Comparison of ENCODE assay signal across 8 cellular contexts in the genomic region with DNA sequence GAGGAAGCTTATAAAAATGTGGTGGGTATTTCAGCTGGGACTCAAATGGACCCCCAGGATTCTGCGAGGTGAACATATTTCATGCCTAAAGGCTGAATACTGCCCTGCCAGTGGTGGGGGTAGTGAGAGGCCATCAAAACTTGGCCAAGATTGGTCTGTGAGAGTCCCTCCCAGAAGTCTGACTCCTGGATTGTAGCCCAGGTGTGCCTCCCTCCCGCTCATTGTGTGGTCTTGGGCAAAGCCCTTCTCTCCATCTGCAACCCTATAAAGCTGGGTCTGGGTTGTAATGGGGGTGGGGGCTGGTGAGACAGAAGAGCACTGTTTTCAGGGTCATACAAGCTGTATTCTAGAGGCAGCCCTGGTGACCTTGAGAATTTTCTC. TPM values are rescaled to one million over a fixed set of nuclear protein-coding genes. Genes with fewer than 3 reads are reported as not detected.
A peak's percentile ranks its signal among the peaks of the same experiment; 100 is the strongest.
DNase-seq lines count a peak whose midpoint lies in the region; ATAC-seq and TF ChIP-seq lines count a peak whose summit lies in the region.

No MANE protein-coding gene starts in this region.

- ATAC-seq in CD8-positive, alpha-beta T cell: no peak

- H3K27me3 Mint-ChIP-seq in CD8-positive, alpha-beta T cell (ENCODE audit: low read depth): no peaks in the 10 kb centered on the region

- no peaks in the 10 kb centered on the region for H3K9me3 Mint-ChIP-seq in CD8-positive, alpha-beta T cell

- DNase-seq in CD8-positive, alpha-beta T cell: no peak
- peak; percentile 23 for DNase-seq in HuH-7 (ENCODE audit: low spot score)
- DNase-seq in retina: no peak
- DNase-seq in NK-92 (lab: John Stamatoyannopoulos, UW; ENCODE audit: unreplicated experiment): no peak
- no peak for DNase-seq in GM13976 (ENCODE audit: low spot score)
- no peak for DNase-seq in AML-193 (lab: John Stamatoyannopoulos, UW)

- no peak for TF ChIP-seq CTCF in CD8-positive, alpha-beta T cell (IDR thresholded peaks at IDR 0.05)
- TF ChIP-seq CTCF in GM13976 (IDR thresholded peaks at IDR 0.05; ENCODE audit: borderline replicate concordance, control extremely low read depth, extremely low read depth, insufficient read depth, missing control alignments): no peak

- H3K4me3 ChIP-seq in CD8-positive, alpha-beta T cell (ENCODE audit: low read depth, low read length): peak overlapping the region; percentile 79
- peak overlapping the region; percentile 89 to 91 for H3K4me3 ChIP-seq in muscle layer of duodenum (ENCODE audit: low read depth in 1 of 2, low read length in 2 of 2)

- peak overlapping the region; percentile 87 for H3K27ac Mint-ChIP-seq in CD8-positive, alpha-beta T cell

- peak overlapping the region; percentile 92 for H3K4me3 Mint-ChIP-seq in CD8-positive, alpha-beta T cell

- intact Hi-C loops in CD8-positive, alpha-beta T cell (cut with DNase I, micrococcal nuclease): loop anchor here in 1 of 2 experiments (10.0 kb wide), 1 partner anchor 210 kb away; no protein-coding TSS in a partner anchor

- H3K27ac ChIP-seq in CD8-positive, alpha-beta T cell (ENCODE audit: low read depth, low read length): no peak overlapping the region
- H3K27ac ChIP-seq in cingulate gyrus (ENCODE audit: low read depth, low read length): peak overlapping the region; percentile 93
- H3K27ac ChIP-seq in muscle layer of duodenum (ENCODE audit: low read length): peak overlapping the region; percentile 81

- no peaks in the 10 kb centered on the region for H3K9me3 ChIP-seq in CD8-positive, alpha-beta T cell (ENCODE audit: low read length)
- no peaks in the 10 kb centered on the region for H3K9me3 ChIP-seq in muscle layer of duodenum (ENCODE audit: control insufficient read depth in 1 of 2, low read length in 2 of 2)

- no peaks in the 10 kb centered on the region for H3K36me3 ChIP-seq in CD8-positive, alpha-beta T cell (ENCODE audit: insufficient read depth, low read length)
- peaks cover 0 to 19% of the 10 kb centered on the region in 2 donors for H3K36me3 ChIP-seq in muscle layer of duodenum (ENCODE audit: control insufficient read depth in 1 of 2, insufficient read depth in 2 of 2, low read length in 2 of 2)

- POLR2A ChIA-PET in CD8-positive, alpha-beta T cell (lab: Charles Lee): interaction anchor here (1.1 to 1.7 kb wide), 2 partner anchors 8 to 23 kb away, joined by 6 read pairs; a partner anchor contains a TSS

- in situ Hi-C loops in GM13976 (cut with MboI; ENCODE audit: low sequenced_read_pairs, unreplicated experiment): no loop called here

- peaks cover 33% of the 10 kb centered on the region for H3K4me1 ChIP-seq in CD8-positive, alpha-beta T cell (ENCODE audit: insufficient read depth, low read length)
- peaks cover 15 to 17% of the 10 kb centered on the region in 2 donors for H3K4me1 ChIP-seq in muscle layer of duodenum (ENCODE audit: control insufficient read depth in 1 of 2, insufficient read depth in 2 of 2, low read length in 2 of 2)

- CTCF ChIA-PET in CD8-positive, alpha-beta T cell (lab: Charles Lee): interaction anchor here (1.2 to 1.8 kb wide), 5 partner anchors 9 to 413 kb away, joined by 3 to 8 read pairs (median 5); no protein-coding TSS in a partner anchor

- no peaks in the 10 kb centered on the region for H3K27me3 ChIP-seq in CD8-positive, alpha-beta T cell (ENCODE audit: insufficient read depth, low read length)
- no peaks in the 10 kb centered on the region for H3K27me3 ChIP-seq in muscle layer of duodenum (ENCODE audit: low read depth, low read length)

- peaks cover 66% of the 10 kb centered on the region for H3K4me1 Mint-ChIP-seq in CD8-positive, alpha-beta T cell (ENCODE audit: low read depth)

- H3K36me3 Mint-ChIP-seq in CD8-positive, alpha-beta T cell: peaks cover 22% of the 10 kb centered on the region

RNA-seq across cellular contexts. Expression of a gene that starts 0.9 kb away (rescaled TPM):
- 1 to 10 TPM; 6.6 to 7.5 TPM for total RNA-seq in CD8-positive, alpha-beta T cell

RNA-seq across cellular contexts. Expression of a gene that starts 23.1 kb away (rescaled TPM):
- total RNA-seq in CD8-positive, alpha-beta T cell: 10 to 100 TPM; 10.2 to 10.6 TPM
